ENCODE assay signal across 8 cellular contexts in genomic region chr6:166999845-167000253, GRCh38. TPM values are rescaled to one million over a fixed set of nuclear protein-coding genes. Genes with fewer than 3 reads are reported as not detected.
DNase-seq lines count a peak whose midpoint lies in the region; ATAC-seq and TF ChIP-seq lines count a peak whose summit lies in the region.

No MANE protein-coding gene starts in this region.

- CTCF ChIA-PET in CD8-positive, alpha-beta T cell (lab: Charles Lee), result interaction anchor here (0.9 to 2.2 kb wide), 3 partner anchors 10 to 142 kb away, joined by 3 to 14 read pairs (median 9); no protein-coding TSS in a partner anchor

- H3K4me3 Mint-ChIP-seq in CD8-positive, alpha-beta T cell, result peak overlapping the region; percentile 83
- H3K4me3 Mint-ChIP-seq in central memory CD8-positive, alpha-beta T cell, result peak overlapping the region; percentile 83

- H3K27me3 ChIP-seq in CD8-positive, alpha-beta T cell (ENCODE audit: insufficient read depth, low read length), result no peaks in the 10 kb centered on the region

- no peaks in the 10 kb centered on the region for H3K9me3 ChIP-seq in CD8-positive, alpha-beta T cell (ENCODE audit: low read length)

- peak overlapping the region; percentile 28 for H3K27ac ChIP-seq in CD8-positive, alpha-beta T cell (ENCODE audit: low read depth, low read length)

- H3K27ac Mint-ChIP-seq in CD8-positive, alpha-beta T cell, result peak overlapping the region; percentile 77
- H3K27ac Mint-ChIP-seq in central memory CD8-positive, alpha-beta T cell (ENCODE audit: low read depth), result peak overlapping the region; percentile 66

- peaks cover 20% of the 10 kb centered on the region for H3K4me1 ChIP-seq in CD8-positive, alpha-beta T cell (ENCODE audit: insufficient read depth, low read length)

- H3K27me3 Mint-ChIP-seq in CD8-positive, alpha-beta T cell (ENCODE audit: low read depth), result no peaks in the 10 kb centered on the region
- H3K27me3 Mint-ChIP-seq in central memory CD8-positive, alpha-beta T cell, result no peaks in the 10 kb centered on the region

- H3K4me3 ChIP-seq in CD8-positive, alpha-beta T cell (ENCODE audit: low read depth, low read length), result peak overlapping the region; percentile 63
- peak overlapping the region; percentile 95 for H3K4me3 ChIP-seq in LNCaP clone FGC (ENCODE audit: low read depth, low read length)

- H3K9me3 Mint-ChIP-seq in CD8-positive, alpha-beta T cell, result no peaks in the 10 kb centered on the region
- no peaks in the 10 kb centered on the region for H3K9me3 Mint-ChIP-seq in central memory CD8-positive, alpha-beta T cell

- POLR2A ChIA-PET in CD8-positive, alpha-beta T cell (lab: Charles Lee), result interaction anchor here (0.9 to 2.1 kb wide), 7 partner anchors 10 to 142 kb away, joined by 3 to 16 read pairs (median 3); partner anchors contain the start of gene RNASET2

- intact Hi-C loops in CD8-positive, alpha-beta T cell (cut with DNase I, micrococcal nuclease), result loop anchor here (1.0 to 5.0 kb wide), 8 partner anchors 42 to 617 kb away; partner anchors contain the start of genes RNASET2 (in 2 of the 2), MPC1 (in 1 of the 2) and RPS6KA2 (in 1 of the 2)

- H3K4me1 Mint-ChIP-seq in CD8-positive, alpha-beta T cell (ENCODE audit: low read depth), result peaks cover 28% of the 10 kb centered on the region
- peaks cover 29% of the 10 kb centered on the region for H3K4me1 Mint-ChIP-seq in central memory CD8-positive, alpha-beta T cell

- peaks cover 13% of the 10 kb centered on the region for H3K36me3 Mint-ChIP-seq in CD8-positive, alpha-beta T cell
- peaks cover 2% of the 10 kb centered on the region for H3K36me3 Mint-ChIP-seq in central memory CD8-positive, alpha-beta T cell (ENCODE audit: insufficient read depth)

- ATAC-seq in CD8-positive, alpha-beta T cell, result no peak
- ATAC-seq in central memory CD8-positive, alpha-beta T cell (replicated peaks; ENCODE audit: extremely low read depth, poor library complexity, severe bottlenecking), result no peak
- ATAC-seq in GM18868 (IDR thresholded peaks at IDR 0.05; ENCODE audit: unreplicated experiment) (no peak), GM21723 (IDR thresholded peaks at IDR 0.05; ENCODE audit: unreplicated experiment) (no peak), HG02970 (IDR thresholded peaks at IDR 0.05; ENCODE audit: low FRiP score, unreplicated experiment) (no peak)

- peak in 1 of 7 experiments; percentile 24 for DNase-seq in CD8-positive, alpha-beta T cell
- DNase-seq in LNCaP clone FGC (ENCODE audit: low read depth) (no peak), mucosa of gallbladder (ENCODE audit: low spot score) (peak; percentile 25), NCI-H128 (lab: John Stamatoyannopoulos, UW; ENCODE audit: unreplicated experiment) (no peak)
- DNase-seq in central memory CD8-positive, alpha-beta T cell (ENCODE audit: low spot score in 2 of 2), result no peak

- no peaks in the 10 kb centered on the region for H3K36me3 ChIP-seq in CD8-positive, alpha-beta T cell (ENCODE audit: insufficient read depth, low read length)

- no peak for TF ChIP-seq CTCF in CD8-positive, alpha-beta T cell (IDR thresholded peaks at IDR 0.05)
- TF ChIP-seq CTCF in LNCaP clone FGC (IDR thresholded peaks at IDR 0.05; ENCODE audit: control insufficient read depth, extremely low read depth, insufficient read depth), result no peak

RNA-seq across cellular contexts. Expression of gene CEP43, which starts 0.7 kb away (rescaled TPM):
- 1 to 10 TPM; 5.7 to 8.7 TPM for total RNA-seq in CD8-positive, alpha-beta T cell
- total RNA-seq in mucosa of gallbladder, result 18.8 TPM

RNA-seq across cellular contexts. Expression of gene RNASET2, which starts 43.5 kb away (rescaled TPM):
- total RNA-seq in CD8-positive, alpha-beta T cell, result 10 to 100 TPM; 93.1 to 98.9 TPM
- 146 TPM for total RNA-seq in mucosa of gallbladder
